Comparison of ENCODE assay signal across 19 cellular contexts in the genomic region with DNA sequence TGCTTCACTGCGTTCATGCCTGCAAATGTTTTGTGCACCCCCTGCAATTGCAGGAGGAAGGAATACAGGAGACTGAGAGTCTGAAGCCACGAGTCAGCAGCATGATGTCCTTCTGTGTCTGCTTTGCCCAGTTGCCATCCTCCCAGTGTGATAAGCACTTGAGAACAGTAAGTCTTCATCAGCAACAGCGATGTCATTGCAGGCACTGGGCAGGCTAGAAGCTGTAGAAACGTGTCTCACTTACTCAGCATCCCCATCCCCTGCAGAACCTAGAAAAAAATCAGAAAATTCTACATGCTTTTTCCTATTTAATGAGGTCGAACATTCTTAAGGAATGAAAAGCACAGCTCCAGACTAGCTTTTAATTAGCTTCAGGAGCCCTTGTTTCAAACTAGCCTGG.
DNase-seq lines count a peak whose midpoint lies in the region; ATAC-seq, FAIRE-seq and TF ChIP-seq lines count a peak whose summit lies in the region.
"Had no signal": no experiment of that assay in that cellular context is flagged by ENCODE, and none has a peak within 500 bp of the region (broad histone marks: within the 10 kb centered on the region; RNA-seq: fewer than 3 reads in every experiment).

No MANE protein-coding gene starts in this region.

- no peak for ATAC-seq in GM19455 (IDR thresholded peaks at IDR 0.05; ENCODE audit: unreplicated experiment)
- ATAC-seq: naive thymus-derived CD4-positive, alpha-beta T cell; stimulated activated effector memory CD8-positive, alpha-beta T cell treated with anti-CD3 and anti-CD28 coated beads, Interleukin-12 subunit alpha, Interleukin-12 subunit beta, amount 100 ng/mL, for 72 hours had no signal

- no peaks in the 10 kb centered on the region for H3K79me2 ChIP-seq in OCI-LY1 (ENCODE audit: insufficient read depth, low read length)
- H3K79me2 ChIP-seq: parathyroid adenoma had no signal

- H3K9me3 ChIP-seq in OCI-LY1 (ENCODE audit: low read length): no peaks in the 10 kb centered on the region
- H3K9me3 ChIP-seq: spleen, thyroid gland had no signal

- TF ChIP-seq CTCF in AG10803 (conservative IDR thresholded peaks at IDR 0.05; ENCODE audit: low read length): no peak
- TF ChIP-seq CTCF in OCI-LY1 (IDR thresholded peaks at IDR 0.05; ENCODE audit: low read length): no peak

- peaks cover 88% of the 10 kb centered on the region for H3K4me1 ChIP-seq in OCI-LY1 (ENCODE audit: insufficient read depth, low read length, severe bottlenecking)
- H3K4me1 ChIP-seq: parathyroid adenoma, thyroid gland had no signal

- TF ChIP-seq POLR2A in GM12891 (IDR thresholded peaks at IDR 0.05; ENCODE audit: low read depth, low read length): no peak

- FAIRE-seq in GM12891 (lab: Jason Lieb, UNC): no peak

- H3K4me3 ChIP-seq in AG10803 (ENCODE audit: low read length) (no peak overlapping the region), OCI-LY1 (ENCODE audit: low read depth, low read length, poor library complexity, severe bottlenecking) (no peak overlapping the region)
- H3K4me3 ChIP-seq: dorsolateral prefrontal cortex, PC-9, spleen, thyroid gland had no signal

- no peaks in the 10 kb centered on the region for H3K27me3 ChIP-seq in OCI-LY1 (ENCODE audit: insufficient read depth, low read length)
- H3K27me3 ChIP-seq: dorsolateral prefrontal cortex, spleen, thyroid gland had no signal

- H3K27ac ChIP-seq in OCI-LY1 (ENCODE audit: low read depth, low read length, poor library complexity, severe bottlenecking): peak overlapping the region; percentile 98
- H3K27ac ChIP-seq: C4-2B, parathyroid adenoma, PC-9, spleen, thyroid gland had no signal

- no peaks in the 10 kb centered on the region for H3K9me2 ChIP-seq in OCI-LY1 (ENCODE audit: low read depth, low read length)

- no peaks in the 10 kb centered on the region for H3K36me3 ChIP-seq in OCI-LY1 (ENCODE audit: insufficient read depth, low read length)
- H3K36me3 ChIP-seq: spleen, thyroid gland had no signal

- H3K4me2 ChIP-seq in OCI-LY1 (ENCODE audit: low read length): peak overlapping the region; percentile 67
- H3K4me2 ChIP-seq: PC-9 had no signal

- H4K20me1 ChIP-seq in OCI-LY1 (ENCODE audit: insufficient read depth, low read length): no peaks in the 10 kb centered on the region

- H2AFZ ChIP-seq in OCI-LY1 (ENCODE audit: low read length): 0 out of 2 replicates have a peak overlapping the region, but pooled peaks have one; percentile 1
- H2AFZ ChIP-seq: parathyroid adenoma, PC-9 had no signal

- DNase-seq in AG10803 (ENCODE audit: low read depth): peak; percentile 52
- DNase-seq in EL: peak; percentile 50
- DNase-seq in fibroblast of peridontal ligament (ENCODE audit: extremely low read depth): peak; percentile 33
- no peak for DNase-seq in AG08396 (ENCODE audit: low spot score)
- DNase-seq in GM12891 (ENCODE audit: insufficient read length, low spot score): no peak
- no peak for DNase-seq in retina
- DNase-seq: activated CD4-positive, alpha-beta T cell treated with anti-CD3 and anti-CD28 coated beads for 4 hours; immature natural killer cell; naive thymus-derived CD4-positive, alpha-beta T cell; NCI-H1092; PC-9; spleen; thyroid gland had no signal

- H3K9ac ChIP-seq in OCI-LY1 (ENCODE audit: low read length): peak overlapping the region; percentile 75
- H3K9ac ChIP-seq: parathyroid adenoma had no signal

- peaks cover 3% of the 10 kb centered on the region; the same call in 1 of the 2 replicates for H3F3A ChIP-seq in OCI-LY1 (ENCODE audit: insufficient read depth, low read length)

TF ChIP-seq in GM12891, 5 proteins besides CTCF, POLR2A, EP300 and RAD21:
- TF ChIP-seq PAX5 (IDR thresholded peaks at IDR 0.05; ENCODE audit: insufficient read depth, low read length, severe bottlenecking): no peak
- TF ChIP-seq TAF1 (IDR thresholded peaks at IDR 0.05; ENCODE audit: low read depth, low read length): no peak
- no peak for TF ChIP-seq SPI1 (IDR thresholded peaks at IDR 0.05; ENCODE audit: low read depth, low read length)
- no peak for TF ChIP-seq POLR2AphosphoS5 (IDR thresholded peaks at IDR 0.05; ENCODE audit: low read depth, low read length)
- no peak for TF ChIP-seq POU2F2 (IDR thresholded peaks at IDR 0.05; ENCODE audit: low read depth, low read length)
TF ChIP-seq in GM12891: peak in this region for 0.

Comparison
In these comparisons a context has a peak if more than half of its experiments do, and no peak if none do; other contexts are left out.
1. DNase-seq: peak in AG10803 (single experiment), EL (single experiment) and fibroblast of peridontal ligament (single experiment); none in AG08396 (single experiment), GM12891 (single experiment) and retina (single experiment).